Comparison of ENCODE assay signal across 15 cellular contexts in genomic region chr9:16625106-16625505, GRCh38.
A peak's percentile ranks its signal among the peaks of the same experiment; 100 is the strongest.
DNase-seq lines count a peak whose midpoint lies in the region; ATAC-seq and TF ChIP-seq lines count a peak whose summit lies in the region.
"Had no signal": no experiment of that assay in that cellular context is flagged by ENCODE, and none has a peak within 500 bp of the region (broad histone marks: within the 10 kb centered on the region; RNA-seq: fewer than 3 reads in every experiment).

No MANE protein-coding gene starts in this region.

- H2BK120ac ChIP-seq in IMR-90 (ENCODE audit: low read depth, low read length) = peak overlapping the region; percentile 85

- H4K5ac ChIP-seq in IMR-90 (ENCODE audit: low read depth, low read length) = 0 out of 2 replicates have a peak overlapping the region, but pooled peaks have one; percentile 65

- H2BK5ac ChIP-seq in IMR-90 (ENCODE audit: low read depth, low read length, poor library complexity, severe bottlenecking) = peak overlapping the region; percentile 14

- H3K79me1 ChIP-seq in IMR-90 (ENCODE audit: low read depth in 1 of 2, low read length in 2 of 2) = peaks cover 20 to 60% of the 10 kb centered on the region in 2 experiments

- H3K27me3 Mint-ChIP-seq in activated T-helper 1 cell treated with anti-CD3 and anti-CD28 coated beads, Interleukin-12 subunit alpha, Interleukin-12 subunit beta, Interleukin-2, Interleukin-4 antibody, amounts not matched to agents 30 ng/mL and 10 ng/mL and 1 ng/mL, durations not matched to agents 14 hours and 24 hours and 36 hours (ENCODE audit: insufficient read depth) = no peaks in the 10 kb centered on the region
- H3K27me3 Mint-ChIP-seq: CD4-positive, alpha-beta memory T cell had no signal

- H3K56ac ChIP-seq in IMR-90 (ENCODE audit: extremely low read depth, insufficient read depth, low read length) = no peak overlapping the region

- no peaks in the 10 kb centered on the region for H3K9me3 Mint-ChIP-seq in activated T-helper 1 cell treated with anti-CD3 and anti-CD28 coated beads, Interleukin-12 subunit alpha, Interleukin-12 subunit beta, Interleukin-2, Interleukin-4 antibody, amounts not matched to agents 30 ng/mL and 10 ng/mL and 1 ng/mL, durations not matched to agents 14 hours and 24 hours and 36 hours
- H3K9me3 Mint-ChIP-seq: T-helper 1 cell treated with Interleukin-12 subunit alpha and Interleukin-12 subunit beta and Interleukin-4 antibody, amounts not matched to agents 30 μg/mL and 1 μg/mL, for 36 hours had no signal

- intact Hi-C loops in IMR-90 (cut with micrococcal nuclease) (loop anchor here (5.0 to 10.0 kb wide), 5 partner anchors 82 to 430 kb away; no protein-coding TSS in a partner anchor), transverse colon (cut with DNase I; ENCODE audit: low total_unique reads) (no loop called here)
- intact Hi-C loops in activated T-helper 1 cell treated with anti-CD3 and anti-CD28 coated beads, Interleukin-12 subunit alpha, Interleukin-12 subunit beta, Interleukin-2, Interleukin-4 antibody, amounts not matched to agents 30 ng/mL and 10 ng/mL and 1 ng/mL, durations not matched to agents 14 hours and 24 hours and 36 hours (cut with micrococcal nuclease) = no loop called here

- H2BK20ac ChIP-seq in IMR-90 (ENCODE audit: low read depth, low read length) = peak overlapping the region; percentile 87; the same call in 1 of the 2 replicates

- H3K4me1 Mint-ChIP-seq in activated T-helper 1 cell treated with anti-CD3 and anti-CD28 coated beads, Interleukin-12 subunit alpha, Interleukin-12 subunit beta, Interleukin-2, Interleukin-4 antibody, amounts not matched to agents 30 ng/mL and 10 ng/mL and 1 ng/mL, durations not matched to agents 14 hours and 24 hours and 36 hours (ENCODE audit: low read depth) = no peaks in the 10 kb centered on the region
- H3K4me1 Mint-ChIP-seq: CD4-positive, alpha-beta memory T cell had no signal

- peak overlapping the region; percentile 21; the same call in 1 of the 2 replicates for H3K18ac ChIP-seq in IMR-90 (ENCODE audit: low read depth, low read length)

- TF ChIP-seq POLR2A in IMR-90 (IDR thresholded peaks at IDR 0.05; ENCODE audit: low read depth, low read length) = no peak
- TF ChIP-seq POLR2A in transverse colon (IDR thresholded peaks at IDR 0.05) = no peak

- H2AK5ac ChIP-seq in IMR-90 (ENCODE audit: low read depth, low read length) = no peak overlapping the region

- H3K9ac ChIP-seq in IMR-90 (ENCODE audit: low read depth, low read length) (no peak overlapping the region), adipocyte (ENCODE audit: low read length) (peak overlapping the region; percentile 35)

- H2BK15ac ChIP-seq in IMR-90 (ENCODE audit: low read depth, low read length) = no peak overlapping the region; the same call in 2 of the 3 replicates

- H2AK9ac ChIP-seq in IMR-90 (replicated peaks; ENCODE audit: low read depth, low read length, poor library complexity) = no peak overlapping the region

- H4K20me1 ChIP-seq in IMR-90 (ENCODE audit: insufficient read depth, low read length) = no peaks in the 10 kb centered on the region

- no peak for TF ChIP-seq CTCF in IMR-90 (conservative IDR thresholded peaks at IDR 0.05; ENCODE audit: low read depth, low read length)
- no peak for TF ChIP-seq CTCF in transverse colon (IDR thresholded peaks at IDR 0.05)

- H3K4me3 Mint-ChIP-seq in activated T-helper 1 cell treated with anti-CD3 and anti-CD28 coated beads, Interleukin-12 subunit alpha, Interleukin-12 subunit beta, Interleukin-2, Interleukin-4 antibody, amounts not matched to agents 30 ng/mL and 10 ng/mL and 1 ng/mL, durations not matched to agents 14 hours and 24 hours and 36 hours = no peak overlapping the region
- H3K4me3 Mint-ChIP-seq: CD4-positive, alpha-beta memory T cell; T-helper 1 cell treated with Interleukin-12 subunit alpha and Interleukin-12 subunit beta and Interleukin-4 antibody, amounts not matched to agents 30 μg/mL and 1 μg/mL, for 36 hours had no signal

- H3K27ac Mint-ChIP-seq in activated T-helper 1 cell treated with anti-CD3 and anti-CD28 coated beads, Interleukin-12 subunit alpha, Interleukin-12 subunit beta, Interleukin-2, Interleukin-4 antibody, amounts not matched to agents 30 ng/mL and 10 ng/mL and 1 ng/mL, durations not matched to agents 14 hours and 24 hours and 36 hours = no peak overlapping the region
- H3K27ac Mint-ChIP-seq: activated T-helper 2 cell treated with anti-CD3 and anti-CD28 coated beads, Interferon-gamma antibody, Interleukin-2, Interleukin-4, amounts not matched to agents 10 μg/mL and 5 μg/mL and 100 μg/mL, durations not matched to agents 14 hours and 24 hours and 36 hours; CD4-positive, alpha-beta memory T cell; T-helper 1 cell treated with Interleukin-12 subunit alpha and Interleukin-12 subunit beta and Interleukin-4 antibody, amounts not matched to agents 30 μg/mL and 1 μg/mL, for 36 hours had no signal

- H3K4me2 ChIP-seq in IMR-90 (ENCODE audit: low read depth, low read length) = peak overlapping the region; percentile 14; the same call in 1 of the 2 replicates

- H4K8ac ChIP-seq in IMR-90 (ENCODE audit: low read depth in 2 of 2, low read length in 2 of 2) = peak overlapping the region in 1 of 2 experiments; percentile 66; a peak in 1 of 4 replicates

- no peak for ATAC-seq in IMR-90 (ENCODE audit: low read depth)
- ATAC-seq in GM21825 (IDR thresholded peaks at IDR 0.05; ENCODE audit: unreplicated experiment) = no peak

- WGBS in IMR-90 (ENCODE audit: extremely low coverage in 2 of 2, insufficient read length in 1 of 2), 2 experiments = no CpG with 5 or more reads among the region's 3 CpGs
- WGBS in transverse colon (ENCODE audit: low coverage in 1 of 2), 2 donors = 40 to 47% methylated on average over 3 of the region's 3 CpGs

- no peak overlapping the region for H3K23ac ChIP-seq in IMR-90 (ENCODE audit: low read depth, low read length)

- no peak overlapping the region for H2AFZ ChIP-seq in IMR-90 (replicated peaks; ENCODE audit: low read length, poor library complexity)

- peaks cover 6% of the 10 kb centered on the region for H3K9me1 ChIP-seq in IMR-90 (ENCODE audit: insufficient read depth, low read length)

- H4K91ac ChIP-seq in IMR-90 (ENCODE audit: insufficient read depth, low read depth, low read length) = no peak overlapping the region

- H3K27me3 ChIP-seq in IMR-90 (ENCODE audit: control insufficient read depth, insufficient read depth, low read length) = no peaks in the 10 kb centered on the region
- no peaks in the 10 kb centered on the region for H3K27me3 ChIP-seq in adipocyte (replicated peaks; ENCODE audit: control insufficient read depth, insufficient read depth, low read length)
- no peaks in the 10 kb centered on the region for H3K27me3 ChIP-seq in muscle layer of duodenum (ENCODE audit: low read depth, low read length)
- H3K27me3 ChIP-seq in transverse colon = no peaks in the 10 kb centered on the region
- H3K27me3 ChIP-seq: suprapubic skin had no signal

- H3K4me1 ChIP-seq in IMR-90 (ENCODE audit: control insufficient read depth, insufficient read depth, low read length) = peaks cover 26% of the 10 kb centered on the region
- peaks cover 53% of the 10 kb centered on the region for H3K4me1 ChIP-seq in adipocyte (ENCODE audit: control insufficient read depth, insufficient read depth, low read length)
- H3K4me1 ChIP-seq in muscle layer of duodenum (ENCODE audit: control insufficient read depth in 1 of 2, insufficient read depth in 2 of 2, low read length in 2 of 2) = peaks cover 19 to 39% of the 10 kb centered on the region in 2 donors
- H3K4me1 ChIP-seq in transverse colon = peaks cover 6 to 23% (median 13%) of the 10 kb centered on the region in 4 donors

- BruUV-seq in IMR-90 (replicated peaks; lab: Mats Ljungman, UMichigan) = no TSS peak

- DNase-seq in IMR-90 = no peak
- DNase-seq in adipocyte (ENCODE audit: low read depth) = no peak
- no peak for DNase-seq in transverse colon
- no peak for DNase-seq in NCI-H774 (lab: John Stamatoyannopoulos, UW)
- DNase-seq in activated T-helper 1 cell treated with anti-CD3 and anti-CD28 coated beads, Interleukin-12 subunit alpha, Interleukin-12 subunit beta, Interleukin-2, Interleukin-4 antibody, amounts not matched to agents 30 ng/mL and 10 ng/mL and 1 ng/mL, durations not matched to agents 14 hours and 24 hours and 36 hours (ENCODE audit: low spot score) = no peak
- DNase-seq: CD4-positive, alpha-beta memory T cell; left cardiac atrium; NCI-H187; NCI-H526 treated with DMSO at 0.1 percent for 48 hours; stimulated activated CD4-positive, alpha-beta T cell treated with anti-CD3 and anti-CD28 coated beads, Interleukin-1b, Interleukin-23, amount 100 ng/mL, for 48 hours had no signal

- POLR2A ChIA-PET in IMR-90 (lab: Charles Lee; ENCODE audit: unreplicated experiment) = no interaction called here

- peak overlapping the region; percentile 67; the same call in 1 of the 2 replicates for H3K4ac ChIP-seq in IMR-90 (ENCODE audit: low read depth, low read length)

- TF ChIP-seq RAD21 in IMR-90 (IDR thresholded peaks at IDR 0.05; ENCODE audit: low read length) = no peak

- H3K36me3 Mint-ChIP-seq in activated T-helper 1 cell treated with anti-CD3 and anti-CD28 coated beads, Interleukin-12 subunit alpha, Interleukin-12 subunit beta, Interleukin-2, Interleukin-4 antibody, amounts not matched to agents 30 ng/mL and 10 ng/mL and 1 ng/mL, durations not matched to agents 14 hours and 24 hours and 36 hours (ENCODE audit: low read depth) = no peaks in the 10 kb centered on the region
- H3K36me3 Mint-ChIP-seq: CD4-positive, alpha-beta memory T cell had no signal

- CTCF ChIA-PET in IMR-90 (lab: Yijun Ruan, JAX) = interaction anchor here (0.5 kb wide), 1 partner anchor 62 kb away, joined by 6 read pairs; no protein-coding TSS in a partner anchor

- H3K14ac ChIP-seq in IMR-90 (replicated peaks; ENCODE audit: low read depth, low read length) = 0 out of 2 replicates have a peak overlapping the region, but pooled peaks have one; percentile 38

- H3K9me3 ChIP-seq in IMR-90 (ENCODE audit: control insufficient read depth, insufficient read depth, low read length) = no peaks in the 10 kb centered on the region
- H3K9me3 ChIP-seq in adipocyte (ENCODE audit: control insufficient read depth, low read length) = no peaks in the 10 kb centered on the region
- no peaks in the 10 kb centered on the region for H3K9me3 ChIP-seq in muscle layer of duodenum (ENCODE audit: control insufficient read depth in 1 of 2, low read length in 2 of 2)
- no peaks in the 10 kb centered on the region for H3K9me3 ChIP-seq in transverse colon
- H3K9me3 ChIP-seq: suprapubic skin had no signal

- H3K27ac ChIP-seq in IMR-90 (ENCODE audit: insufficient read depth, low read length) (peak overlapping the region; percentile 42; the same call in 1 of the 2 replicates), muscle layer of duodenum (ENCODE audit: low read length) (peak overlapping the region; percentile 41), transverse colon (peak overlapping the region in 3 of 4 donors; percentile 55 to 74 (median 56))
- H3K27ac ChIP-seq: suprapubic skin had no signal

- H3K4me3 ChIP-seq in IMR-90 (ENCODE audit: insufficient read depth, low read depth, low read length) (no peak overlapping the region), adipocyte (ENCODE audit: low read length) (peak overlapping the region; percentile 60), muscle layer of duodenum (ENCODE audit: low read depth in 1 of 2, low read length in 2 of 2) (no peak overlapping the region), transverse colon (no peak overlapping the region)
- H3K4me3 ChIP-seq: suprapubic skin had no signal

- in situ Hi-C loops in IMR-90 (cut with MboI; ENCODE audit: low sequenced_read_pairs) = loop anchor here (25.0 kb wide), 1 partner anchor 837 kb away; no protein-coding TSS in a partner anchor
- in situ Hi-C loops in transverse colon (cut with MboI; ENCODE audit: low pct_ligation_motif_present in 1 of 4, low pct_unique_long_range_greater_than_20kb in 1 of 4, low sequenced_read_pairs in 3 of 4) = no loop called here

- dilution Hi-C loops in IMR-90 (cut with HindIII; ENCODE audit: low sequenced_read_pairs, unreplicated experiment) = no loop called here

- no peaks in the 10 kb centered on the region for H3K36me3 ChIP-seq in IMR-90 (ENCODE audit: control insufficient read depth, insufficient read depth, low read length)
- no peaks in the 10 kb centered on the region for H3K36me3 ChIP-seq in adipocyte (ENCODE audit: control insufficient read depth, insufficient read depth, low read length, severe bottlenecking)
- H3K36me3 ChIP-seq in muscle layer of duodenum (ENCODE audit: control insufficient read depth in 1 of 2, insufficient read depth in 2 of 2, low read length in 2 of 2) = no peaks in the 10 kb centered on the region
- no peaks in the 10 kb centered on the region for H3K36me3 ChIP-seq in transverse colon
- H3K36me3 ChIP-seq: suprapubic skin had no signal

- TF ChIP-seq EP300 in transverse colon (IDR thresholded peaks at IDR 0.05; ENCODE audit: low read depth) = no peak
